8 cellular contexts compared by ENCODE assay signal in the genomic region with DNA sequence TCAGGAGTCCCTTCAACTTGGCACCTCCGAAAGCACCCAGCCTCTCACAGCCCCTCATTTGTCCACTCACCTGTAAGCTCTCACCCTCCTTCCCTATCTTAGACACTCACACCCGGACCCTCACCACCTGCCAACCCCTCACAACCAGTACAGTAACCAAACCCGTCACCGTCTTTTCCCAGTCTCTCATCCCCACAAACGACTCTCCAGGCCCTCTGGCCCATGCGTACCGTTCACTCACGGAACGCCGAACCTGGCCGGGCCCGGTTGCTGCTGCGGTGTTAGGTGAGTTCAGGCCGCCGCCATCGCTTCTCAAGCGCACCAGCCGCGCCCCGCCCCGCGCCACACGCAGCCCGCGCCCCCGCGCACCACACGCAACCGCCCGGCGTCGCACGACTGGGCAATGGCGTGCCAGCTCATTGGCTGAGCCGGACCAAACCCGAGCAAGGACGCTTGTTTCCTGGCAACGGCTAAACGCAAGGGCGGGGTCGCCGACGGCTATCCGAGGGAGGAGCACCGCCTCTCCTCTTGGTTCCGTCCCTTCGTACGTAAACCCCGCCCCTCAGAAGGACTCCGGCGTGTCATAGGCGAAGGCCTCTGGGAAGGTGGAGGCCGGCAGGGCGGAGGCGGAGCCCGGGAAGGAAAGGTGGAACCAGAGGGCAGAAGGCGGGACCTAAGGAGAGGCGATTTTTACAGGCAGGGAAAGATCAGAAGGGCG. TPM values are rescaled to one million over a fixed set of nuclear protein-coding genes. Genes with fewer than 3 reads are reported as not detected.
DNase-seq lines count a peak whose midpoint lies in the region; ATAC-seq and TF ChIP-seq lines count a peak whose summit lies in the region.

FHIP1B (minus strand) TSS at position 323 of the 718 bp plus-strand sequence. CDS start 10,120 bp downstream, outside the sequence.

- no peaks in the 10 kb centered on the region for H3K27me3 Mint-ChIP-seq in WTC11 (ENCODE audit: low read depth)

- peak within 1 kb of the TSS; percentile 100 for H3K4me3 Mint-ChIP-seq in WTC11

- CTCF ChIA-PET in WTC11 (lab: Charles Lee) = interaction anchor here (0.5 to 4.5 kb wide), 13 partner anchors 17 to 242 kb away, joined by 3 to 39 read pairs (median 6); partner anchors contain the start of genes CAVIN3 and SMPD1

- H3K4me1 Mint-ChIP-seq in WTC11 = peaks cover 13% of the 10 kb centered on the region

- in situ Hi-C loops in ACHN (cut with HindIII; ENCODE audit: low pct_ligation_motif_present, low pct_unique_long_range_greater_than_20kb, low sequenced_read_pairs) = no loop called here

- peak; percentile 98 for DNase-seq in ACHN
- peak; percentile 100 for DNase-seq in NCI-H2227 treated with DMSO at 0.1 percent for 48 hours (lab: John Stamatoyannopoulos, UW)
- peak; percentile 100 for DNase-seq in WTC11 (ENCODE audit: low spot score)
- peak; percentile 100 for DNase-seq in cardiac fibroblast (ENCODE audit: low read depth in 2 of 2)
- peak; percentile 96 for DNase-seq in iPS-NIHi7 (ENCODE audit: extremely low spot score)
- DNase-seq in smooth muscle cell of the brain vasculature (ENCODE audit: low read depth, low spot score) = peak; percentile 99

- no peaks in the 10 kb centered on the region for H3K9me3 Mint-ChIP-seq in WTC11

- TF ChIP-seq CTCF in WTC11 (IDR thresholded peaks at IDR 0.05) (no peak), cardiac fibroblast (IDR thresholded peaks at IDR 0.05; ENCODE audit: low read depth, low read length) (no peak)

- peak within 1 kb of the TSS; percentile 84 to 95 for H3K4me3 ChIP-seq in cardiac fibroblast (replicated peaks in 1 of 2; ENCODE audit: low read depth in 2 of 2, low read length in 2 of 2)

- H3K27ac Mint-ChIP-seq in WTC11 = peak within 1 kb of the TSS; percentile 96

- POLR2A ChIA-PET in WTC11 (lab: Charles Lee) = interaction anchor here (0.5 to 0.8 kb wide), 2 partner anchors 12 to 186 kb away, joined by 3 read pairs; no protein-coding TSS in a partner anchor

- no peaks in the 10 kb centered on the region for H3K36me3 Mint-ChIP-seq in WTC11

- ATAC-seq in GM18907 (IDR thresholded peaks at IDR 0.05; ENCODE audit: unreplicated experiment) (peak; percentile 97), HG03159 (IDR thresholded peaks at IDR 0.05; ENCODE audit: unreplicated experiment) (peak; percentile 94), WTC11 (peak; percentile 97)

TF ChIP-seq in WTC11, 78 proteins besides CTCF, POLR2A, EP300 and RAD21 (continues in another document):
- TF ChIP-seq, protein P1, sequence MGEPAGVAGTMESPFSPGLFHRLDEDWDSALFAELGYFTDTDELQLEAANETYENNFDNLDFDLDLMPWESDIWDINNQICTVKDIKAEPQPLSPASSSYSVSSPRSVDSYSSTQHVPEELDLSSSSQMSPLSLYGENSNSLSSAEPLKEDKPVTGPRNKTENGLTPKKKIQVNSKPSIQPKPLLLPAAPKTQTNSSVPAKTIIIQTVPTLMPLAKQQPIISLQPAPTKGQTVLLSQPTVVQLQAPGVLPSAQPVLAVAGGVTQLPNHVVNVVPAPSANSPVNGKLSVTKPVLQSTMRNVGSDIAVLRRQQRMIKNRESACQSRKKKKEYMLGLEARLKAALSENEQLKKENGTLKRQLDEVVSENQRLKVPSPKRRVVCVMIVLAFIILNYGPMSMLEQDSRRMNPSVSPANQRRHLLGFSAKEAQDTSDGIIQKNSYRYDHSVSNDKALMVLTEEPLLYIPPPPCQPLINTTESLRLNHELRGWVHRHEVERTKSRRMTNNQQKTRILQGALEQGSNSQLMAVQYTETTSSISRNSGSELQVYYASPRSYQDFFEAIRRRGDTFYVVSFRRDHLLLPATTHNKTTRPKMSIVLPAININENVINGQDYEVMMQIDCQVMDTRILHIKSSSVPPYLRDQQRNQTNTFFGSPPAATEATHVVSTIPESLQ (CRISPR knock-in tag; IDR thresholded peaks at IDR 0.05) = no peak
- TF ChIP-seq CREB1 (CRISPR knock-in tag; IDR thresholded peaks at IDR 0.05) (no peak), TEAD4 (CRISPR knock-in tag; IDR thresholded peaks at IDR 0.05) (no peak), CDX4 (CRISPR knock-in tag; IDR thresholded peaks at IDR 0.05; ENCODE audit: borderline replicate concordance) (no peak), E2F5 (CRISPR knock-in tag; IDR thresholded peaks at IDR 0.05) (peak; percentile 87; the same call in 1 of the 2 replicates), ZNF232 (CRISPR knock-in tag; IDR thresholded peaks at IDR 0.05) (no peak), TEAD1 (CRISPR knock-in tag; IDR thresholded peaks at IDR 0.05) (no peak), ATF3 (CRISPR knock-in tag; conservative IDR thresholded peaks at IDR 0.05) (no peak), MAX (CRISPR knock-in tag; IDR thresholded peaks at IDR 0.05) (peak; percentile 13; the same call in 1 of the 2 replicates), ZNF138 (CRISPR knock-in tag; conservative IDR thresholded peaks at IDR 0.05) (no peak)
- TF ChIP-seq, protein P2, sequence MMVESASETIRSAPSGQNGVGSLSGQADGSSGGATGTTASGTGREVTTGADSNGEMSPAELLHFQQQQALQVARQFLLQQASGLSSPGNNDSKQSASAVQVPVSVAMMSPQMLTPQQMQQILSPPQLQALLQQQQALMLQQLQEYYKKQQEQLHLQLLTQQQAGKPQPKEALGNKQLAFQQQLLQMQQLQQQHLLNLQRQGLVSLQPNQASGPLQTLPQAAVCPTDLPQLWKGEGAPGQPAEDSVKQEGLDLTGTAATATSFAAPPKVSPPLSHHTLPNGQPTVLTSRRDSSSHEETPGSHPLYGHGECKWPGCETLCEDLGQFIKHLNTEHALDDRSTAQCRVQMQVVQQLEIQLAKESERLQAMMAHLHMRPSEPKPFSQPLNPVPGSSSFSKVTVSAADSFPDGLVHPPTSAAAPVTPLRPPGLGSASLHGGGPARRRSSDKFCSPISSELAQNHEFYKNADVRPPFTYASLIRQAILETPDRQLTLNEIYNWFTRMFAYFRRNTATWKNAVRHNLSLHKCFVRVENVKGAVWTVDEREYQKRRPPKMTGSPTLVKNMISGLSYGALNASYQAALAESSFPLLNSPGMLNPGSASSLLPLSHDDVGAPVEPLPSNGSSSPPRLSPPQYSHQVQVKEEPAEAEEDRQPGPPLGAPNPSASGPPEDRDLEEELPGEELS (CRISPR knock-in tag; IDR thresholded peaks at IDR 0.05) = 0 out of 2 replicates have a peak, but pooled peaks have one; percentile 33
- TF ChIP-seq, protein P3, sequence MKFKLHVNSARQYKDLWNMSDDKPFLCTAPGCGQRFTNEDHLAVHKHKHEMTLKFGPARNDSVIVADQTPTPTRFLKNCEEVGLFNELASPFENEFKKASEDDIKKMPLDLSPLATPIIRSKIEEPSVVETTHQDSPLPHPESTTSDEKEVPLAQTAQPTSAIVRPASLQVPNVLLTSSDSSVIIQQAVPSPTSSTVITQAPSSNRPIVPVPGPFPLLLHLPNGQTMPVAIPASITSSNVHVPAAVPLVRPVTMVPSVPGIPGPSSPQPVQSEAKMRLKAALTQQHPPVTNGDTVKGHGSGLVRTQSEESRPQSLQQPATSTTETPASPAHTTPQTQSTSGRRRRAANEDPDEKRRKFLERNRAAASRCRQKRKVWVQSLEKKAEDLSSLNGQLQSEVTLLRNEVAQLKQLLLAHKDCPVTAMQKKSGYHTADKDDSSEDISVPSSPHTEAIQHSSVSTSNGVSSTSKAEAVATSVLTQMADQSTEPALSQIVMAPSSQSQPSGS (CRISPR knock-in tag; IDR thresholded peaks at IDR 0.05; ENCODE audit: borderline replicate concordance, low read depth) = no peak
- TF ChIP-seq, protein P4, sequence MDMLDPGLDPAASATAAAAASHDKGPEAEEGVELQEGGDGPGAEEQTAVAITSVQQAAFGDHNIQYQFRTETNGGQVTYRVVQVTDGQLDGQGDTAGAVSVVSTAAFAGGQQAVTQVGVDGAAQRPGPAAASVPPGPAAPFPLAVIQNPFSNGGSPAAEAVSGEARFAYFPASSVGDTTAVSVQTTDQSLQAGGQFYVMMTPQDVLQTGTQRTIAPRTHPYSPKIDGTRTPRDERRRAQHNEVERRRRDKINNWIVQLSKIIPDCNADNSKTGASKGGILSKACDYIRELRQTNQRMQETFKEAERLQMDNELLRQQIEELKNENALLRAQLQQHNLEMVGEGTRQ (CRISPR knock-in tag; IDR thresholded peaks at IDR 0.05) = no peak

RNA-seq across cellular contexts. Expression of gene FHIP1B, which starts in this region (rescaled TPM):
- 22.2 to 24.8 TPM (median 23.6 TPM) in 3 replicates for total RNA-seq in WTC11 (2021)

Comparison
In these comparisons a context has a peak if more than half of its experiments do, and no peak if none do; other contexts are left out.
1. Peak in every context shown above with its lines: DNase-seq, ATAC-seq and H3K4me3 ChIP-seq.